ENCODE assay signal across 10 cellular contexts in the genomic region with DNA sequence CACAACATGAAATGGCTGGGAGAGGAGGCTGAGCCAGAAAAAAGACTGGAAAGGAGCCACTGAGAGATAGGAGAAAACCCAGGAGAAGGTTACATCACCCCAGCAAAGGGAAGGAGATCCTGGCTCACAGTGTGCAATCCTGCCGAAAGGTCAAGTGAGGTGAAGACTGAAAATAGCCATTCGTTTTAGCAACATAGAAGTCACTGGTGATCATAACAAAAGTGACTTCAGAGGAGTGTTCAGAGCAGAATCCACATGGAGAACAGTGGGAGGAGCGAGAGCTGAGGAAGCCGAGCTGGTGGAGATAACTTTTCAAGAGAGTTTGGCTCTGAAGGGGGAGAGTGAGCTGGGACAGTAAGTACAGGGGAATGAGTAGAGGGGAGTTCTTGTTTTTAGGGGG. TPM values are rescaled to one million over a fixed set of nuclear protein-coding genes. Genes with fewer than 3 reads are reported as not detected.
DNase-seq lines count a peak whose midpoint lies in the region; ATAC-seq and TF ChIP-seq lines count a peak whose summit lies in the region.
"Had no signal": no experiment of that assay in that cellular context is flagged by ENCODE, and none has a peak within 500 bp of the region (broad histone marks: within the 10 kb centered on the region; RNA-seq: fewer than 3 reads in every experiment).

No MANE protein-coding gene starts in this region.

- H3K27me3 Mint-ChIP-seq in Caco-2 (ENCODE audit: insufficient read depth, unreplicated experiment) = no peaks in the 10 kb centered on the region

- H3K4me1 ChIP-seq in Caco-2 = peaks cover 88% of the 10 kb centered on the region
- H3K4me1 ChIP-seq in adrenal gland (replicated peaks in 1 of 2) = peaks cover 9 to 22% of the 10 kb centered on the region in 2 donors
- peaks cover 31% of the 10 kb centered on the region for H3K4me1 ChIP-seq in right cardiac atrium (ENCODE audit: control insufficient read depth, insufficient read depth, low read length)
- H3K4me1 ChIP-seq in gastrocnemius medialis = peaks cover 41 to 53% of the 10 kb centered on the region in 2 donors

- BruUV-seq in Caco-2 (replicated peaks; lab: Mats Ljungman, UMichigan) = no TSS peak

- 24 to 36% (median 30%) methylated on average over 4 of the region's 4 CpGs for WGBS in adrenal gland, 4 donors
- WGBS in right cardiac atrium = 15% methylated on average over 4 of the region's 4 CpGs

- H3K4me3 Mint-ChIP-seq in Caco-2 (ENCODE audit: unreplicated experiment) = peak overlapping the region; percentile 61
- H3K4me3 Mint-ChIP-seq: CD4-positive, CD25-positive, alpha-beta regulatory T cell; natural killer cell treated with Interleukin-12 subunit alpha and Interleukin-12 subunit beta and Interleukin-15 and Interleukin-18, amount 100 ng/mL, for 72 hours had no signal

- H3K27ac ChIP-seq in adrenal gland = peak overlapping the region in 4 of 5 donors; percentile 3 to 61 (median 38)
- H3K27ac ChIP-seq in right cardiac atrium (ENCODE audit: low read length) = peak overlapping the region; percentile 82
- H3K27ac ChIP-seq in gastrocnemius medialis = peak overlapping the region; percentile 78 to 85 (median 79)

- peaks cover 64% of the 10 kb centered on the region for H3K4me1 Mint-ChIP-seq in Caco-2 (ENCODE audit: low read depth, unreplicated experiment)

- H3K27ac Mint-ChIP-seq in Caco-2 (ENCODE audit: unreplicated experiment) = peak overlapping the region; percentile 97
- H3K27ac Mint-ChIP-seq: natural killer cell treated with Interleukin-12 subunit alpha and Interleukin-12 subunit beta and Interleukin-15 and Interleukin-18, amount 100 ng/mL, for 72 hours had no signal

- peaks cover 24% of the 10 kb centered on the region for H3K36me3 Mint-ChIP-seq in Caco-2 (ENCODE audit: insufficient read depth, unreplicated experiment)
- H3K36me3 Mint-ChIP-seq: CD4-positive, CD25-positive, alpha-beta regulatory T cell; natural killer cell treated with Interleukin-12 subunit alpha and Interleukin-12 subunit beta and Interleukin-15 and Interleukin-18, amount 100 ng/mL, for 72 hours had no signal

- H3K27me3 ChIP-seq in Caco-2 (replicated peaks; ENCODE audit: control insufficient read depth, insufficient read depth, low read length) (no peaks in the 10 kb centered on the region), adrenal gland (no peaks in the 10 kb centered on the region), right cardiac atrium (ENCODE audit: control insufficient read depth, insufficient read depth) (no peaks in the 10 kb centered on the region), gastrocnemius medialis (no peaks in the 10 kb centered on the region)

- H3K36me3 ChIP-seq in Caco-2 (ENCODE audit: control insufficient read depth, insufficient read depth, low read length) (no peaks in the 10 kb centered on the region), adrenal gland (replicated peaks in 1 of 2) (no peaks in the 10 kb centered on the region), gastrocnemius medialis (no peaks in the 10 kb centered on the region)

- CTCF ChIA-PET in Caco-2 (lab: Charles Lee) = no interaction called here

- POLR2A ChIA-PET in Caco-2 (lab: Charles Lee) = interaction anchor here (1.5 kb wide), 1 partner anchor 9 kb away, joined by 3 read pairs; no protein-coding TSS in a partner anchor

- TF ChIP-seq CTCF in Caco-2 (IDR thresholded peaks at IDR 0.05; ENCODE audit: insufficient read depth in 1 of 2, low read depth in 1 of 2, low read length in 1 of 2, severe bottlenecking in 1 of 2, unreplicated experiment in 1 of 2) (no peak), adrenal gland (IDR thresholded peaks at IDR 0.05) (no peak), gastrocnemius medialis (IDR thresholded peaks at IDR 0.05 in 4 of 5, conservative IDR thresholded peaks at IDR 0.05 in 1 of 5) (no peak)

- TF ChIP-seq POLR2A in adrenal gland (IDR thresholded peaks at IDR 0.05) = peak in 1 of 2 donors; percentile 30
- peak; percentile 33 to 63 for TF ChIP-seq POLR2A in gastrocnemius medialis (IDR thresholded peaks at IDR 0.05)

- DNase-seq in Caco-2 (peak in 1 of 2 experiments; percentile 53), adrenal gland (peak in 6 of 7 donors; percentile 61 to 84 (median 76)), right cardiac atrium (peak; percentile 60 to 86 (median 63)), gastrocnemius medialis (peak; percentile 68 to 85), COLO668 (lab: John Stamatoyannopoulos, UW; ENCODE audit: unreplicated experiment) (no peak), head of caudate nucleus (no peak)
- DNase-seq in stimulated activated CD4-positive, alpha-beta T cell treated with anti-CD3 and anti-CD28 coated beads, Interleukin-2, amount 100 ng/mL, for 24 hours = no peak
- DNase-seq: CD4-positive, CD25-positive, alpha-beta regulatory T cell had no signal

- in situ Hi-C loops in gastrocnemius medialis (cut with MboI; ENCODE audit: low sequenced_read_pairs in 4 of 4) = no loop called here

- no peaks in the 10 kb centered on the region for H3K9me3 ChIP-seq in Caco-2
- H3K9me3 ChIP-seq in adrenal gland (replicated peaks in 1 of 3) = no peaks in the 10 kb centered on the region
- H3K9me3 ChIP-seq in right cardiac atrium (ENCODE audit: control insufficient read depth, low read length) = no peaks in the 10 kb centered on the region
- no peaks in the 10 kb centered on the region for H3K9me3 ChIP-seq in gastrocnemius medialis

- peaks cover 9% of the 10 kb centered on the region for H3K9me3 Mint-ChIP-seq in Caco-2 (ENCODE audit: unreplicated experiment)
- H3K9me3 Mint-ChIP-seq: natural killer cell treated with Interleukin-12 subunit alpha and Interleukin-12 subunit beta and Interleukin-15 and Interleukin-18, amount 100 ng/mL, for 72 hours had no signal

- ATAC-seq in right cardiac atrium (peak; percentile 83 to 84), gastrocnemius medialis (peak; percentile 94), HG02981 (IDR thresholded peaks at IDR 0.05; ENCODE audit: unreplicated experiment) (no peak)
- ATAC-seq: natural killer cell treated with Interleukin-12 subunit alpha and Interleukin-12 subunit beta and Interleukin-15 and Interleukin-18, amount 100 ng/mL, for 72 hours had no signal

- intact Hi-C loops in Caco-2 (cut with micrococcal nuclease; ENCODE audit: unreplicated experiment) = loop anchor here (2.0 to 10.0 kb wide), 4 partner anchors 66 to 314 kb away; partner anchors contain the start of genes SLC12A8 and ZNF148
- intact Hi-C loops in adrenal gland (cut with DNase I) = loop anchor here in 1 of 2 donors (10.0 kb wide), 1 partner anchor 64 kb away; no protein-coding TSS in a partner anchor
- intact Hi-C loops in right cardiac atrium (cut with DNase I) = no loop called here
- intact Hi-C loops in gastrocnemius medialis (cut with DNase I; ENCODE audit: low total_unique reads) = loop anchor here (1.0 to 5.0 kb wide), 2 partner anchors 18 to 66 kb away; no protein-coding TSS in a partner anchor
- intact Hi-C loops in head of caudate nucleus (cut with DNase I) = no loop called here

- H3K4me3 ChIP-seq in Caco-2 (ENCODE audit: low read depth, low read length) (no peak overlapping the region), adrenal gland (no peak overlapping the region), right cardiac atrium (ENCODE audit: low read length) (peak overlapping the region; percentile 8), gastrocnemius medialis (peak overlapping the region in 1 of 4 donors; percentile 9)

RNA-seq across cellular contexts. Expression of gene HEG1, which starts 5.4 kb away (rescaled TPM):
- total RNA-seq in Caco-2 (2022) = 51.8 and 69.8 TPM in 2 replicates
- total RNA-seq in adrenal gland = 100 to 1,000 TPM in 1 of 8 donors, 10 to 100 TPM in 7; 32.0 to 107 (median 45.8) TPM
- polyA plus RNA-seq in adrenal gland = 10 to 100 TPM in 1 of 3 donors, 1 to 10 TPM in 2; 6.2 to 29.0 (median 8.4) TPM
- 100 to 1,000 TPM; 130 to 193 (median 151) TPM for total RNA-seq in right cardiac atrium
- polyA plus RNA-seq in right cardiac atrium = 42.3 TPM
- 10 to 100 TPM in 3 of 4 donors, 1 to 10 TPM in 1; 9.8 to 27.1 (median 17.6) TPM for total RNA-seq in gastrocnemius medialis

Comparison
In these comparisons a context has a peak if more than half of its experiments do, and no peak if none do; other contexts are left out.
1. DNase-seq: peak in adrenal gland (6 of 7), right cardiac atrium (3 of 3) and gastrocnemius medialis (2 of 2); none in stimulated activated CD4-positive, alpha-beta T cell treated with anti-CD3 and anti-CD28 coated beads, Interleukin-2, amount 100 ng/mL, for 24 hours (0 of 2), COLO668 (single experiment) and head of caudate nucleus (0 of 42).
2. intact Hi-C loops: an anchor here in Caco-2 (2.0 to 10.0 kb wide) and gastrocnemius medialis (1.0 to 5.0 kb wide); none called in right cardiac atrium and head of caudate nucleus.
3. Peak in every context shown above with its lines, with median percentiles within 50 percentile points of each other: H3K27ac ChIP-seq.